In the genomic region with DNA sequence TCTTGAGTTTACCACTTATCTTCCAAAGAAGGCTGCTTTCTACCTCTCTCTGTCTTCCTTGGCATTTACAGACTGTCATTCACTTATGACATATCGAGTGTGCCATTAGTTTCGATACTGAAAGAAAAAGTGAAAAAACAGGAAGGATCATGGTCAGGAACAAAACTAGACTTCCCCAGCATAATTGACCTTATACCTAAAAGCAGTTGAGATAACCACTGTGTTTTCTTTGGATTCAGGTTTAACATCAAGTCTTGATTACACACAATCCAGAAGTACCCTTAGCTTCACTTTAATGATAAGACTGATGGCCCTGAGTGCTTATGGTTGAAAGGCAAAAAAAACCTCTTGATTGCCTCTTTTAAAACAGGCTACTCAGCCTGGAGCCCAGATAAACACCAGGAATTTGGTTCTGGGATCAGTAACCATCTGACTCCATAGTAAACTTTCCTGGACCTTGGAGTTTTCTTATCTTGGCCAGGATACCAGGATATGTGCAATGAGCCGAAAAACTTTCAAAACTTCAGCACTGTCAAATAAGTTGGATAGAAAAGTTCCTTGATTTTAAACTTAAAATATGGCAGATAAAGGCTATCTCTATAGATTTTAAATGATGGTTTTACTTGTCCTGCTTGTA, we compare ENCODE assay signal across 16 cellular contexts. TPM values are rescaled to one million over a fixed set of nuclear protein-coding genes. Genes with fewer than 3 reads are reported as not detected.
A peak's percentile ranks its signal among the peaks of the same experiment; 100 is the strongest.
DNase-seq lines count a peak whose midpoint lies in the region; ATAC-seq, FAIRE-seq and TF ChIP-seq lines count a peak whose summit lies in the region.
"Had no signal": no experiment of that assay in that cellular context is flagged by ENCODE, and none has a peak within 500 bp of the region (broad histone marks: within the 10 kb centered on the region; RNA-seq: fewer than 3 reads in every experiment).

No MANE protein-coding gene starts in this region.

- DNase-seq in Caco-2 = no peak
- DNase-seq in astrocyte (ENCODE audit: low read depth) = no peak
- DNase-seq in naive B cell = peak; percentile 30
- DNase-seq in HAP-1 (ENCODE audit: low spot score in 2 of 2) = no peak
- no peak for DNase-seq in NK-92 (lab: John Stamatoyannopoulos, UW; ENCODE audit: unreplicated experiment)
- DNase-seq in NCI-H774 (lab: John Stamatoyannopoulos, UW) = no peak
- no peak for DNase-seq in NCI-H82 treated with DMSO at 0.1 percent for 48 hours (lab: John Stamatoyannopoulos, UW; ENCODE audit: unreplicated experiment)
- DNase-seq: AML-193, anterior cingulate cortex, DND-41, endodermal cell, glutamatergic neuron, NCI-H1105 treated with DMSO at 0.1 percent for 48 hours, NCI-H69 had no signal

- no peaks in the 10 kb centered on the region for H3K27me3 ChIP-seq in Caco-2 (replicated peaks; ENCODE audit: control insufficient read depth, insufficient read depth, low read length)
- peaks cover 6% of the 10 kb centered on the region for H3K27me3 ChIP-seq in Loucy (ENCODE audit: insufficient read depth, low read length, poor library complexity, severe bottlenecking)
- H3K27me3 ChIP-seq in astrocyte (ENCODE audit: insufficient read depth, low read length) = no peaks in the 10 kb centered on the region
- no peaks in the 10 kb centered on the region for H3K27me3 ChIP-seq in HAP-1 (ENCODE audit: low read depth)

- intact Hi-C loops in Caco-2 (cut with micrococcal nuclease; ENCODE audit: unreplicated experiment) = loop anchor here (1.0 kb wide), 1 partner anchor 10 kb away; no protein-coding TSS in a partner anchor

- no peak overlapping the region for H3K9ac ChIP-seq in Loucy (ENCODE audit: low read depth, low read length, poor library complexity, severe bottlenecking)
- no peak overlapping the region for H3K9ac ChIP-seq in astrocyte (ENCODE audit: low read length)

- H3K9me3 Mint-ChIP-seq in Caco-2 (ENCODE audit: unreplicated experiment) (no peaks in the 10 kb centered on the region), astrocyte (ENCODE audit: unreplicated experiment) (no peaks in the 10 kb centered on the region), naive B cell (peaks cover 0 to 4% (median 0%) of the 10 kb centered on the region in 7 donors)
- H3K9me3 Mint-ChIP-seq: endodermal cell had no signal

- H3K9me2 ChIP-seq in Loucy (replicated peaks; ENCODE audit: low read depth, low read length) = no peaks in the 10 kb centered on the region

- H3K36me3 Mint-ChIP-seq in Caco-2 (ENCODE audit: insufficient read depth, unreplicated experiment) (peaks cover 12% of the 10 kb centered on the region), astrocyte (ENCODE audit: low read depth, unreplicated experiment) (no peaks in the 10 kb centered on the region), naive B cell (no peaks in the 10 kb centered on the region)

- H3K4me3 Mint-ChIP-seq in Caco-2 (ENCODE audit: unreplicated experiment) (peak overlapping the region; percentile 7), astrocyte (ENCODE audit: unreplicated experiment) (no peak overlapping the region), naive B cell (peak overlapping the region in 6 of 8 donors; percentile 16 to 54 (median 28))
- H3K4me3 Mint-ChIP-seq: endodermal cell had no signal

- H3K9me3 ChIP-seq in Caco-2 (no peaks in the 10 kb centered on the region), Loucy (ENCODE audit: insufficient read depth, low read depth, low read length) (no peaks in the 10 kb centered on the region), astrocyte (ENCODE audit: insufficient read depth, low read depth, low read length) (no peaks in the 10 kb centered on the region), HAP-1 (no peaks in the 10 kb centered on the region)

- H3K27ac Mint-ChIP-seq in Caco-2 (ENCODE audit: unreplicated experiment) = peak overlapping the region; percentile 2
- H3K27ac Mint-ChIP-seq in astrocyte (ENCODE audit: unreplicated experiment) = peak overlapping the region; percentile 20
- H3K27ac Mint-ChIP-seq in naive B cell = peak overlapping the region in 4 of 6 donors; percentile 0 to 15 (median 4)
- H3K27ac Mint-ChIP-seq: endodermal cell had no signal

- no TSS peak for BruUV-seq in Caco-2 (replicated peaks; lab: Mats Ljungman, UMichigan)

- FAIRE-seq in astrocyte (lab: Jason Lieb, UNC) = peak; percentile 55

- H3K79me2 ChIP-seq in Loucy (ENCODE audit: insufficient read depth, low read length) (no peaks in the 10 kb centered on the region), astrocyte (ENCODE audit: insufficient read depth, low read length) (no peaks in the 10 kb centered on the region)

- no peak overlapping the region for H3K4me3 ChIP-seq in Caco-2 (ENCODE audit: low read depth, low read length)
- H3K4me3 ChIP-seq in Loucy (ENCODE audit: low read length, poor library complexity, severe bottlenecking) = no peak overlapping the region
- H3K4me3 ChIP-seq in astrocyte (ENCODE audit: insufficient read depth, low read depth, low read length) = no peak overlapping the region
- H3K4me3 ChIP-seq in HAP-1 = no peak overlapping the region

- H3K27ac ChIP-seq in astrocyte (ENCODE audit: low read depth, low read length) = no peak overlapping the region
- H3K27ac ChIP-seq: VCaP had no signal

- H3K27me3 Mint-ChIP-seq in Caco-2 (ENCODE audit: insufficient read depth, unreplicated experiment) = no peaks in the 10 kb centered on the region
- H3K27me3 Mint-ChIP-seq in astrocyte (ENCODE audit: low read depth, unreplicated experiment) = no peaks in the 10 kb centered on the region
- peaks cover 21 to 39% (median 29%) of the 10 kb centered on the region in 3 donors for H3K27me3 Mint-ChIP-seq in naive B cell

- H3K36me3 ChIP-seq in Caco-2 (ENCODE audit: control insufficient read depth, insufficient read depth, low read length) (no peaks in the 10 kb centered on the region), Loucy (ENCODE audit: insufficient read depth, low read length) (no peaks in the 10 kb centered on the region), astrocyte (ENCODE audit: insufficient read depth, low read length) (no peaks in the 10 kb centered on the region), HAP-1 (replicated peaks) (no peaks in the 10 kb centered on the region)

- CTCF ChIA-PET in Caco-2 (lab: Charles Lee) = interaction anchor here (0.8 to 1.4 kb wide), 2 partner anchors 14 to 46 kb away, joined by 3 to 4 read pairs; no protein-coding TSS in a partner anchor

- H3K4me2 ChIP-seq in Loucy (ENCODE audit: low read depth, low read length, poor library complexity, severe bottlenecking) = no peak overlapping the region
- H3K4me2 ChIP-seq in astrocyte (ENCODE audit: low read length) = no peak overlapping the region

- TF ChIP-seq CTCF in Caco-2 (IDR thresholded peaks at IDR 0.05; ENCODE audit: insufficient read depth in 1 of 2, low read depth in 1 of 2, low read length in 1 of 2, severe bottlenecking in 1 of 2, unreplicated experiment in 1 of 2) (no peak), Loucy (conservative IDR thresholded peaks at IDR 0.05; ENCODE audit: low read length) (no peak), astrocyte (IDR thresholded peaks at IDR 0.05; ENCODE audit: insufficient read depth, low read depth, low read length) (no peak)

- H2AFZ ChIP-seq in Loucy (ENCODE audit: low read length) = peak overlapping the region; percentile 76
- H2AFZ ChIP-seq in astrocyte (ENCODE audit: low read depth, low read length) = no peak overlapping the region

- no peaks in the 10 kb centered on the region for H3F3A ChIP-seq in Loucy (ENCODE audit: low read depth)

- H3K4me1 Mint-ChIP-seq in Caco-2 (ENCODE audit: low read depth, unreplicated experiment) = peaks cover 47% of the 10 kb centered on the region
- H3K4me1 Mint-ChIP-seq in astrocyte (ENCODE audit: low read depth, unreplicated experiment) = peaks cover 48% of the 10 kb centered on the region
- H3K4me1 Mint-ChIP-seq in naive B cell = peaks cover 12 to 16% (median 16%) of the 10 kb centered on the region in 3 donors

- in situ Hi-C loops in HAP-1 (cut with MboI; ENCODE audit: low sequenced_read_pairs) = no loop called here

- H3K4me1 ChIP-seq in Caco-2 (peaks cover 51% of the 10 kb centered on the region), Loucy (ENCODE audit: insufficient read depth, low read length, poor library complexity, severe bottlenecking) (peaks cover 5% of the 10 kb centered on the region), astrocyte (ENCODE audit: insufficient read depth, low read length) (peaks cover 22% of the 10 kb centered on the region), HAP-1 (peaks cover 24% of the 10 kb centered on the region)

- peak; percentile 31 to 38 for ATAC-seq in naive B cell (ENCODE audit: low read depth in 2 of 2)

- no peaks in the 10 kb centered on the region for H4K20me1 ChIP-seq in Loucy (ENCODE audit: insufficient read depth, low read length, poor library complexity, severe bottlenecking)
- H4K20me1 ChIP-seq in astrocyte (ENCODE audit: insufficient read depth, low read length) = no peaks in the 10 kb centered on the region

- POLR2A ChIA-PET in Caco-2 (lab: Charles Lee) = no interaction called here

RNA-seq across cellular contexts. Expression of a gene that starts 5.0 kb away (rescaled TPM):
- 120 and 141 TPM in 2 replicates for total RNA-seq in Caco-2 (2022)
- 168 and 200 TPM in 2 replicates for total RNA-seq in astrocyte
- 10 to 100 TPM in 2 of 6 donors, 1 to 10 TPM in 4; 2.0 to 14.9 (median 8.5) TPM for polyA plus RNA-seq in naive B cell (ENCODE audit: low read depth in 6 of 6)
